14 cellular contexts compared by ENCODE assay signal in genomic region chr17:19341641-19342610, GRCh38. TPM values are rescaled to one million over a fixed set of nuclear protein-coding genes. Genes with fewer than 3 reads are reported as not detected.
DNase-seq lines count a peak whose midpoint lies in the region; ATAC-seq, FAIRE-seq and TF ChIP-seq lines count a peak whose summit lies in the region.
"Had no signal": no experiment of that assay in that cellular context is flagged by ENCODE, and none has a peak within 500 bp of the region (broad histone marks: within the 10 kb centered on the region; RNA-seq: fewer than 3 reads in every experiment).

No MANE protein-coding gene starts in this region.

- no peaks in the 10 kb centered on the region for H3K4me1 Mint-ChIP-seq in activated CD4-positive, alpha-beta memory T cell treated with anti-CD3 and anti-CD28 coated beads for 36 hours (ENCODE audit: low read depth)
- H3K4me1 Mint-ChIP-seq in activated CD4-positive, alpha-beta memory T cell treated with anti-CD3 and anti-CD28 coated beads, Interleukin-2, amount 10 ng/mL, durations not matched to agents 7 days and 5 days: no peaks in the 10 kb centered on the region
- peaks cover 32% of the 10 kb centered on the region for H3K4me1 Mint-ChIP-seq in astrocyte (ENCODE audit: low read depth, unreplicated experiment)
- H3K4me1 Mint-ChIP-seq: naive thymus-derived CD4-positive, alpha-beta T cell had no signal

- no peak for ATAC-seq in right lobe of liver
- no peak for ATAC-seq in GM21367 (IDR thresholded peaks at IDR 0.05; ENCODE audit: unreplicated experiment)
- ATAC-seq in HG02852 (IDR thresholded peaks at IDR 0.05; ENCODE audit: unreplicated experiment): no peak
- ATAC-seq: naive thymus-derived CD4-positive, alpha-beta T cell; stimulated activated naive CD8-positive, alpha-beta T cell treated with anti-CD3 and anti-CD28 coated beads, Interleukin-15, Interleukin-2, amounts not matched to agents 100 U/mL and 50 U/mL, for 24 hours had no signal

- no peak overlapping the region for H2AFZ ChIP-seq in astrocyte (ENCODE audit: low read depth, low read length)

- no peak overlapping the region for H3K27ac Mint-ChIP-seq in activated CD4-positive, alpha-beta memory T cell treated with anti-CD3 and anti-CD28 coated beads for 36 hours
- H3K27ac Mint-ChIP-seq in activated CD4-positive, alpha-beta memory T cell treated with anti-CD3 and anti-CD28 coated beads, Interleukin-2, amount 10 ng/mL, durations not matched to agents 7 days and 5 days: no peak overlapping the region
- peak overlapping the region; percentile 70 for H3K27ac Mint-ChIP-seq in astrocyte (ENCODE audit: unreplicated experiment)
- H3K27ac Mint-ChIP-seq: naive thymus-derived CD4-positive, alpha-beta T cell; T-helper 1 cell treated with Interleukin-12 subunit alpha and Interleukin-12 subunit beta and Interleukin-4 antibody, amounts not matched to agents 30 μg/mL and 1 μg/mL, for 36 hours had no signal

- no peak overlapping the region for H3K9ac ChIP-seq in astrocyte (ENCODE audit: low read length)

- H3K4me3 Mint-ChIP-seq in activated CD4-positive, alpha-beta memory T cell treated with anti-CD3 and anti-CD28 coated beads for 36 hours: no peak overlapping the region
- H3K4me3 Mint-ChIP-seq in activated CD4-positive, alpha-beta memory T cell treated with anti-CD3 and anti-CD28 coated beads, Interleukin-2, amount 10 ng/mL, durations not matched to agents 7 days and 5 days: no peak overlapping the region
- no peak overlapping the region for H3K4me3 Mint-ChIP-seq in astrocyte (ENCODE audit: unreplicated experiment)
- H3K4me3 Mint-ChIP-seq: naive thymus-derived CD4-positive, alpha-beta T cell; T-helper 1 cell treated with Interleukin-12 subunit alpha and Interleukin-12 subunit beta and Interleukin-4 antibody, amounts not matched to agents 30 μg/mL and 1 μg/mL, for 36 hours had no signal

- H3K27ac ChIP-seq in astrocyte (ENCODE audit: low read depth, low read length): no peak overlapping the region
- H3K27ac ChIP-seq in right lobe of liver: peak overlapping the region in 2 of 3 donors; percentile 19 to 40
- peak overlapping the region; percentile 53 for H3K27ac ChIP-seq in substantia nigra (ENCODE audit: low read depth, low read length, poor library complexity, severe bottlenecking)

- TF ChIP-seq POLR2A in right lobe of liver (IDR thresholded peaks at IDR 0.05): no peak

- H3K4me3 ChIP-seq in astrocyte (ENCODE audit: insufficient read depth, low read depth, low read length) (no peak overlapping the region), right lobe of liver (no peak overlapping the region)

- H3K79me2 ChIP-seq in astrocyte (ENCODE audit: insufficient read depth, low read length): no peaks in the 10 kb centered on the region

- H3K9me3 ChIP-seq in astrocyte (ENCODE audit: insufficient read depth, low read depth, low read length): no peaks in the 10 kb centered on the region
- no peaks in the 10 kb centered on the region for H3K9me3 ChIP-seq in right lobe of liver

- 73% methylated on average over 15 of the region's 20 CpGs for WGBS in right lobe of liver (ENCODE audit: insufficient coverage, low coverage, low lambda C conversion rate, missing lambda C conversion rate)

- H3K36me3 Mint-ChIP-seq in activated CD4-positive, alpha-beta memory T cell treated with anti-CD3 and anti-CD28 coated beads for 36 hours: no peaks in the 10 kb centered on the region
- H3K36me3 Mint-ChIP-seq in activated CD4-positive, alpha-beta memory T cell treated with anti-CD3 and anti-CD28 coated beads, Interleukin-2, amount 10 ng/mL, durations not matched to agents 7 days and 5 days (ENCODE audit: low read depth): no peaks in the 10 kb centered on the region
- H3K36me3 Mint-ChIP-seq in astrocyte (ENCODE audit: low read depth, unreplicated experiment): peaks cover 2% of the 10 kb centered on the region
- H3K36me3 Mint-ChIP-seq: naive thymus-derived CD4-positive, alpha-beta T cell had no signal

- H3K4me2 ChIP-seq in astrocyte (ENCODE audit: low read length): peak overlapping the region; percentile 44

- peak; percentile 5 for DNase-seq in activated CD4-positive, alpha-beta memory T cell treated with anti-CD3 and anti-CD28 coated beads for 36 hours
- no peak for DNase-seq in activated CD4-positive, alpha-beta memory T cell treated with anti-CD3 and anti-CD28 coated beads, Interleukin-2, amount 10 ng/mL, durations not matched to agents 7 days and 5 days
- DNase-seq in astrocyte (ENCODE audit: low read depth) (peak; percentile 29), right lobe of liver (peak in 1 of 3 donors; percentile 52), substantia nigra (lab: John Stamatoyannopoulos, UW) (peak in 1 of 49 donors; percentile 81), NCI-H510A treated with DMSO at 0.1 percent for 48 hours (lab: John Stamatoyannopoulos, UW) (no peak)
- DNase-seq: activated CD8-positive, alpha-beta memory T cell treated with anti-CD3 and anti-CD28 coated beads for 24 hours; naive thymus-derived CD4-positive, alpha-beta T cell; NCI-H1436 treated with DMSO at 0.1 percent for 48 hours; stimulated activated CD4-positive, alpha-beta T cell treated with anti-CD3 and anti-CD28 coated beads, Interleukin-2, amount 100 ng/mL, for 24 hours; stimulated activated naive CD8-positive, alpha-beta T cell treated with anti-CD3 and anti-CD28 coated beads, Interleukin-15, Interleukin-2, amounts not matched to agents 100 U/mL and 50 U/mL, for 24 hours had no signal

- intact Hi-C loops in activated CD4-positive, alpha-beta memory T cell treated with anti-CD3 and anti-CD28 coated beads for 36 hours (cut with micrococcal nuclease): no loop called here
- intact Hi-C loops in right lobe of liver (cut with DNase I): no loop called here

- POLR2A ChIA-PET in activated CD4-positive, alpha-beta memory T cell treated with anti-CD3 and anti-CD28 coated beads for 36 hours (lab: Charles Lee): no interaction called here
- POLR2A ChIA-PET in activated CD4-positive, alpha-beta memory T cell treated with anti-CD3 and anti-CD28 coated beads, Interleukin-2, amount 10 ng/mL, durations not matched to agents 7 days and 5 days (lab: Charles Lee): no interaction called here

- CTCF ChIA-PET in activated CD4-positive, alpha-beta memory T cell treated with anti-CD3 and anti-CD28 coated beads for 36 hours (lab: Charles Lee): interaction anchor here (0.8 to 1.3 kb wide), 2 partner anchors 105 to 424 kb away, joined by 3 read pairs; no protein-coding TSS in a partner anchor
- CTCF ChIA-PET in activated CD4-positive, alpha-beta memory T cell treated with anti-CD3 and anti-CD28 coated beads, Interleukin-2, amount 10 ng/mL, durations not matched to agents 7 days and 5 days (lab: Charles Lee): interaction anchor here (0.6 kb wide), 1 partner anchor 13 kb away, joined by 3 read pairs; no protein-coding TSS in a partner anchor

- H3K4me1 ChIP-seq in astrocyte (ENCODE audit: insufficient read depth, low read length): peaks cover 21% of the 10 kb centered on the region
- H3K4me1 ChIP-seq in right lobe of liver: peaks cover 2 to 73% (median 38%) of the 10 kb centered on the region in 4 donors

- TF ChIP-seq CTCF in astrocyte (IDR thresholded peaks at IDR 0.05; ENCODE audit: insufficient read depth, low read depth, low read length) (no peak), right lobe of liver (IDR thresholded peaks at IDR 0.05) (no peak)

- FAIRE-seq in astrocyte (lab: Jason Lieb, UNC): no peak

- peaks cover 11% of the 10 kb centered on the region for H3K27me3 Mint-ChIP-seq in activated CD4-positive, alpha-beta memory T cell treated with anti-CD3 and anti-CD28 coated beads for 36 hours
- H3K27me3 Mint-ChIP-seq in activated CD4-positive, alpha-beta memory T cell treated with anti-CD3 and anti-CD28 coated beads, Interleukin-2, amount 10 ng/mL, durations not matched to agents 7 days and 5 days: peaks cover 8% of the 10 kb centered on the region
- H3K27me3 Mint-ChIP-seq in astrocyte (ENCODE audit: low read depth, unreplicated experiment): no peaks in the 10 kb centered on the region

- H3K27me3 ChIP-seq in astrocyte (ENCODE audit: insufficient read depth, low read length): no peaks in the 10 kb centered on the region
- no peaks in the 10 kb centered on the region for H3K27me3 ChIP-seq in right lobe of liver

- H4K20me1 ChIP-seq in astrocyte (ENCODE audit: insufficient read depth, low read length): no peaks in the 10 kb centered on the region

- no peaks in the 10 kb centered on the region for H3K9me3 Mint-ChIP-seq in activated CD4-positive, alpha-beta memory T cell treated with anti-CD3 and anti-CD28 coated beads for 36 hours
- H3K9me3 Mint-ChIP-seq in activated CD4-positive, alpha-beta memory T cell treated with anti-CD3 and anti-CD28 coated beads, Interleukin-2, amount 10 ng/mL, durations not matched to agents 7 days and 5 days: no peaks in the 10 kb centered on the region
- no peaks in the 10 kb centered on the region for H3K9me3 Mint-ChIP-seq in astrocyte (ENCODE audit: unreplicated experiment)
- H3K9me3 Mint-ChIP-seq: naive thymus-derived CD4-positive, alpha-beta T cell; T-helper 1 cell treated with Interleukin-12 subunit alpha and Interleukin-12 subunit beta and Interleukin-4 antibody, amounts not matched to agents 30 μg/mL and 1 μg/mL, for 36 hours had no signal

- H3K36me3 ChIP-seq in astrocyte (ENCODE audit: insufficient read depth, low read length) (no peaks in the 10 kb centered on the region), right lobe of liver (no peaks in the 10 kb centered on the region)

RNA-seq across cellular contexts. Expression of gene B9D1, which starts 20.6 kb away (rescaled TPM):
- 1 to 10 TPM; 7.2 to 7.6 TPM for total RNA-seq in activated CD4-positive, alpha-beta memory T cell treated with anti-CD3 and anti-CD28 coated beads for 36 hours
- 1 to 10 TPM; 2.7 to 3.1 TPM for total RNA-seq in activated CD4-positive, alpha-beta memory T cell treated with anti-CD3 and anti-CD28 coated beads, Interleukin-2, amount 10 ng/mL, durations not matched to agents 7 days and 5 days
- total RNA-seq in astrocyte (10.2 and 10.9 TPM in 2 replicates), right lobe of liver (10 to 100 TPM in 2 of 6 experiments, 1 to 10 TPM in 4; 2.3 to 27.9 (median 5.7) TPM)

RNA-seq across cellular contexts. Expression of gene MAPK7, which starts 36.4 kb away (rescaled TPM):
- 10 to 100 TPM; 15.4 to 17.2 TPM for total RNA-seq in activated CD4-positive, alpha-beta memory T cell treated with anti-CD3 and anti-CD28 coated beads for 36 hours
- total RNA-seq in activated CD4-positive, alpha-beta memory T cell treated with anti-CD3 and anti-CD28 coated beads, Interleukin-2, amount 10 ng/mL, durations not matched to agents 7 days and 5 days: 10 to 100 TPM; 40.6 to 41.4 TPM
- total RNA-seq in astrocyte (25.1 and 34.3 TPM in 2 replicates), right lobe of liver (1 to 10 TPM; 5.7 to 9.2 (median 6.7) TPM)

RNA-seq across cellular contexts. Expression of gene MFAP4, which starts 45.1 kb away (rescaled TPM):
- total RNA-seq in activated CD4-positive, alpha-beta memory T cell treated with anti-CD3 and anti-CD28 coated beads for 36 hours: not detected
- total RNA-seq in activated CD4-positive, alpha-beta memory T cell treated with anti-CD3 and anti-CD28 coated beads, Interleukin-2, amount 10 ng/mL, durations not matched to agents 7 days and 5 days: not detected
- 0.93 and 3.7 TPM in 2 replicates for total RNA-seq in astrocyte
- total RNA-seq in right lobe of liver: 10 to 100 TPM in 2 of 6 experiments, 1 to 10 TPM in 4; 2.3 to 12.0 (median 6.5) TPM
- total RNA-seq: naive thymus-derived CD4-positive, alpha-beta T cell had no signal

Comparison
In these comparisons a context has a peak if more than half of its experiments do, and no peak if none do; other contexts are left out.
1. DNase-seq: peak in activated CD4-positive, alpha-beta memory T cell treated with anti-CD3 and anti-CD28 coated beads for 36 hours (single experiment) and astrocyte (single experiment); none in activated CD4-positive, alpha-beta memory T cell treated with anti-CD3 and anti-CD28 coated beads, Interleukin-2, amount 10 ng/mL, durations not matched to agents 7 days and 5 days (single experiment) and NCI-H510A treated with DMSO at 0.1 percent for 48 hours (single experiment).